10 cellular contexts compared by ENCODE assay signal in the genomic region with DNA sequence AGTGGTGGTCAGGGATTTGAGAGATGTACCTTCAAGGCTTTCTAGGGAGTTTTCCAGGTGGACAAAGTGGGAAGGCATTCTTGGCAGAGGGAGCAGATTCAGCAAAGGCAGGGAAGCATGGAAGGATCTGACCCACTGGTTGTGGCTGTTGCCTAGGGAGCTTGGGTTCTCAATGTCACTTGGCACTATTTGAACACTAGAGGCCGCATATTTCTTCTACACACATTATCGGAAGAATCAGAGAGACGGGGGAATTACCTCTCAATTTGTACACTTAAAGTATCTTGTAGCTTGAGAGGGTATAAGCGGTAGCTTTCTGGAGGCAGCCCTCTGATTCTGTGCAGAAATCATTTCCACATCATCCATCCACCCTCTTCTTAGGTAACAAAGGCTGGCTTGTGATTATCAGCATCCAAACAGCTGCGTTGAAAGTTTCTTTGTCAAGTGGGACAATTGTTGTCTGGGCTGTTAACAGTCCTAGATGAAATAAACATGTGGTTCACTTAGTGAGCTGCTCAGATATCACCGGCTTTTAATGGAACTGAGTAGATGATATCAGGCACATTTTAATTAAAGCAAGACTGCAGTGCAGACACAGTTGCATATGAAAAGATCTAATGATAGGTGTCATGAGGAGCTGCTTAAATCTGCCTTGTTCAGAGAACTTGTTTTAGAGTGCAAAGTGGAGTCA. TPM values are rescaled to one million over a fixed set of nuclear protein-coding genes. Genes with fewer than 3 reads are reported as not detected.
DNase-seq lines count a peak whose midpoint lies in the region; ATAC-seq and TF ChIP-seq lines count a peak whose summit lies in the region.
"Had no signal": no experiment of that assay in that cellular context is flagged by ENCODE, and none has a peak within 500 bp of the region (broad histone marks: within the 10 kb centered on the region; RNA-seq: fewer than 3 reads in every experiment).

No MANE protein-coding gene starts in this region.

- ATAC-seq in activated CD8-positive, alpha-beta T cell treated with anti-CD3 and anti-CD28 coated beads for 36 hours = no peak
- ATAC-seq in HG03460 (IDR thresholded peaks at IDR 0.05; ENCODE audit: unreplicated experiment) = no peak
- ATAC-seq: activated T-helper 17 cell treated with anti-CD3 and anti-CD28 coated beads, Interleukin-2, amount 50 U/mL, for 72 hours had no signal

- intact Hi-C loops in activated CD8-positive, alpha-beta T cell treated with anti-CD3 and anti-CD28 coated beads for 36 hours (cut with micrococcal nuclease) = no loop called here

- H3K9me3 ChIP-seq in iPS-18a (ENCODE audit: control insufficient read depth, low read depth, low read length) = no peaks in the 10 kb centered on the region

- DNase-seq in Caki2 (ENCODE audit: low read depth) (peak; percentile 14), HFFc6 (peak; percentile 2), NCI-H748 treated with DMSO at 0.1 percent for 48 hours (lab: John Stamatoyannopoulos, UW) (peak; percentile 91), mucosa of gallbladder (ENCODE audit: low spot score) (no peak)
- DNase-seq in activated CD8-positive, alpha-beta T cell treated with anti-CD3 and anti-CD28 coated beads for 36 hours = no peak
- DNase-seq in activated naive CD4-positive, alpha-beta T cell treated with anti-CD3 and anti-CD28 coated beads, Interleukin-2, amount 10 ng/mL, durations not matched to agents 7 days and 5 days = no peak

- H3K36me3 ChIP-seq in iPS-18a (ENCODE audit: control insufficient read depth, low read depth, low read length) = no peaks in the 10 kb centered on the region

- no peak; the same call in 1 of the 2 replicates for TF ChIP-seq CTCF in HFFc6 (IDR thresholded peaks at IDR 0.05)
- no peak for TF ChIP-seq CTCF in activated CD8-positive, alpha-beta T cell treated with anti-CD3 and anti-CD28 coated beads for 36 hours (IDR thresholded peaks at IDR 0.05)

- H3K27me3 ChIP-seq in iPS-18a (ENCODE audit: control insufficient read depth, insufficient read depth, low read length) = peaks cover 56% of the 10 kb centered on the region

- H3K9ac ChIP-seq in iPS-18a (ENCODE audit: low read length) = no peak overlapping the region

- CTCF ChIA-PET in activated CD8-positive, alpha-beta T cell treated with anti-CD3 and anti-CD28 coated beads for 36 hours (lab: Charles Lee) = interaction anchor here (0.8 to 5.3 kb wide), 6 partner anchors 9 to 72 kb away, joined by 3 to 35 read pairs (median 4); no protein-coding TSS in a partner anchor
- CTCF ChIA-PET in activated naive CD4-positive, alpha-beta T cell treated with anti-CD3 and anti-CD28 coated beads, Interleukin-2, amount 10 ng/mL, durations not matched to agents 7 days and 5 days (lab: Charles Lee) = interaction anchor here (0.6 to 3.4 kb wide), 8 partner anchors 10 to 546 kb away, joined by 3 to 18 read pairs (median 4); no protein-coding TSS in a partner anchor

- no peak overlapping the region for H3K4me3 Mint-ChIP-seq in HFFc6
- no peak overlapping the region for H3K4me3 Mint-ChIP-seq in activated CD8-positive, alpha-beta T cell treated with anti-CD3 and anti-CD28 coated beads for 36 hours
- no peak overlapping the region for H3K4me3 Mint-ChIP-seq in activated naive CD4-positive, alpha-beta T cell treated with anti-CD3 and anti-CD28 coated beads, Interleukin-2, amount 10 ng/mL, durations not matched to agents 7 days and 5 days
- H3K4me3 Mint-ChIP-seq: activated T-helper 17 cell treated with anti-CD3 and anti-CD28 coated beads, Interleukin-2, amount 50 U/mL, for 72 hours had no signal

- no peaks in the 10 kb centered on the region for H3K36me3 Mint-ChIP-seq in HFFc6 (ENCODE audit: low read depth)
- H3K36me3 Mint-ChIP-seq in activated CD8-positive, alpha-beta T cell treated with anti-CD3 and anti-CD28 coated beads for 36 hours (ENCODE audit: low read depth) = no peaks in the 10 kb centered on the region
- no peaks in the 10 kb centered on the region for H3K36me3 Mint-ChIP-seq in activated naive CD4-positive, alpha-beta T cell treated with anti-CD3 and anti-CD28 coated beads, Interleukin-2, amount 10 ng/mL, durations not matched to agents 7 days and 5 days

- in situ Hi-C loops in Caki2 (cut with HindIII; ENCODE audit: low pct_unique_long_range_greater_than_20kb, low sequenced_read_pairs) = no loop called here

- no peak overlapping the region for H3K27ac Mint-ChIP-seq in HFFc6
- no peak overlapping the region for H3K27ac Mint-ChIP-seq in activated CD8-positive, alpha-beta T cell treated with anti-CD3 and anti-CD28 coated beads for 36 hours
- no peak overlapping the region for H3K27ac Mint-ChIP-seq in activated naive CD4-positive, alpha-beta T cell treated with anti-CD3 and anti-CD28 coated beads, Interleukin-2, amount 10 ng/mL, durations not matched to agents 7 days and 5 days
- H3K27ac Mint-ChIP-seq: activated T-helper 17 cell treated with anti-CD3 and anti-CD28 coated beads, Interleukin-2, amount 50 U/mL, for 72 hours had no signal

- no peaks in the 10 kb centered on the region for H3K4me1 Mint-ChIP-seq in HFFc6 (ENCODE audit: low read depth)
- no peaks in the 10 kb centered on the region for H3K4me1 Mint-ChIP-seq in activated CD8-positive, alpha-beta T cell treated with anti-CD3 and anti-CD28 coated beads for 36 hours (ENCODE audit: low read depth)
- H3K4me1 Mint-ChIP-seq in activated naive CD4-positive, alpha-beta T cell treated with anti-CD3 and anti-CD28 coated beads, Interleukin-2, amount 10 ng/mL, durations not matched to agents 7 days and 5 days = peaks cover 7% of the 10 kb centered on the region

- peak overlapping the region; percentile 72 for H3K4me3 ChIP-seq in iPS-18a (ENCODE audit: low read length)

- no peak overlapping the region for H3K27ac ChIP-seq in iPS-18a (ENCODE audit: low read length)

- peaks cover 29% of the 10 kb centered on the region for H3K4me1 ChIP-seq in iPS-18a (ENCODE audit: control insufficient read depth, low read depth, low read length)

- H3K27me3 Mint-ChIP-seq in HFFc6 (ENCODE audit: insufficient read depth) = peaks cover 28% of the 10 kb centered on the region
- H3K27me3 Mint-ChIP-seq in activated CD8-positive, alpha-beta T cell treated with anti-CD3 and anti-CD28 coated beads for 36 hours = peaks cover 47% of the 10 kb centered on the region
- H3K27me3 Mint-ChIP-seq in activated naive CD4-positive, alpha-beta T cell treated with anti-CD3 and anti-CD28 coated beads, Interleukin-2, amount 10 ng/mL, durations not matched to agents 7 days and 5 days = peaks cover 59% of the 10 kb centered on the region

- no peaks in the 10 kb centered on the region for H3K9me3 Mint-ChIP-seq in HFFc6
- H3K9me3 Mint-ChIP-seq in activated CD8-positive, alpha-beta T cell treated with anti-CD3 and anti-CD28 coated beads for 36 hours = no peaks in the 10 kb centered on the region
- H3K9me3 Mint-ChIP-seq in activated naive CD4-positive, alpha-beta T cell treated with anti-CD3 and anti-CD28 coated beads, Interleukin-2, amount 10 ng/mL, durations not matched to agents 7 days and 5 days = no peaks in the 10 kb centered on the region
- H3K9me3 Mint-ChIP-seq: activated T-helper 17 cell treated with anti-CD3 and anti-CD28 coated beads, Interleukin-2, amount 50 U/mL, for 72 hours had no signal

- POLR2A ChIA-PET in activated CD8-positive, alpha-beta T cell treated with anti-CD3 and anti-CD28 coated beads for 36 hours (lab: Charles Lee) = no interaction called here

RNA-seq across cellular contexts. Expression of gene NELL1, which starts 2.6 kb away (rescaled TPM):
- not detected in 2 replicates for total RNA-seq in Caki2 (2014; rRNA removed; shearing (Covaris generic); ENCODE audit: low replicate concordance)
- not detected for total RNA-seq in HFFc6 (2021; fragmentation: NEBNext Ultra II Directional; extraction: Animal tissue kit (Norgen Biotek cat#: 25700))
- total RNA-seq in activated CD8-positive, alpha-beta T cell treated with anti-CD3 and anti-CD28 coated beads for 36 hours = not detected
- 0.29 TPM for total RNA-seq in mucosa of gallbladder
- total RNA-seq: activated T-helper 17 cell treated with anti-CD3 and anti-CD28 coated beads, Interleukin-2, amount 50 U/mL, for 72 hours; LHCN-M2 had no signal

Comparison
In these comparisons a context has a peak if more than half of its experiments do, and no peak if none do; other contexts are left out.
1. DNase-seq: peak in Caki2 (single experiment), HFFc6 (single experiment) and NCI-H748 treated with DMSO at 0.1 percent for 48 hours (single experiment); none in activated CD8-positive, alpha-beta T cell treated with anti-CD3 and anti-CD28 coated beads for 36 hours (single experiment), activated naive CD4-positive, alpha-beta T cell treated with anti-CD3 and anti-CD28 coated beads, Interleukin-2, amount 10 ng/mL, durations not matched to agents 7 days and 5 days (single experiment) and mucosa of gallbladder (single experiment).